ENCODE assay signal across 10 cellular contexts in the genomic region with DNA sequence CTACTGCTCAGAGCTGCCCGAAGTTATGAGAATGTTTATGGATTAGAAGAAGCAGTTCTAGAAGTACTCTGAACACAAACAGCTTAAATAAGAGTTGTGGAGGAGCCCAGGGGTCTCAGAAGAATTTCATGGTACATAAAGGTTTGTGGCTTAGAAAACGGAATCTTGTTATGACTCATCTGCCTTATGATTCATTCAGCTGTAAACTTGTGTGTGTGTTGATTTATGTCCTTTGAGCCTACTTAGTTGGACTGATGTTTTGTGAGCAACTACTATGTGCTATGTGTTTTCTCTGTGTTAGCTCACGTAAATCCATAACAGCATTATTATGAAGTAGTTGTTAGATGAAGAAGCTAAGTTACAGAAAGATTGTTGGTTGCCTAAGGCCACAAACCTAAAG.
DNase-seq lines count a peak whose midpoint lies in the region; ATAC-seq, FAIRE-seq and TF ChIP-seq lines count a peak whose summit lies in the region.
"Had no signal": no experiment of that assay in that cellular context is flagged by ENCODE, and none has a peak within 500 bp of the region (broad histone marks: within the 10 kb centered on the region; RNA-seq: fewer than 3 reads in every experiment).

No MANE protein-coding gene starts in this region.

- intact Hi-C loops in sigmoid colon (cut with DNase I), result no loop called here

- H3K36me3 ChIP-seq in sigmoid colon, result no peaks in the 10 kb centered on the region
- H3K36me3 ChIP-seq: neutrophil had no signal

- peak; percentile 83 for FAIRE-seq in GM12892 (lab: Jason Lieb, UNC)
- FAIRE-seq: colon had no signal

- TF ChIP-seq CTCF in sigmoid colon (IDR thresholded peaks at IDR 0.05), result no peak

- WGBS in sigmoid colon, 2 donors, result 71 to 73% methylated on average over 3 of the region's 3 CpGs

- H3K9me3 ChIP-seq in sigmoid colon, result no peaks in the 10 kb centered on the region
- H3K9me3 ChIP-seq: neutrophil had no signal

- peak; percentile 79 for ATAC-seq in GM21825 (IDR thresholded peaks at IDR 0.05; ENCODE audit: unreplicated experiment)

- TF ChIP-seq POLR2A in GM12892 (IDR thresholded peaks at IDR 0.05; ENCODE audit: low read depth, low read length), result no peak
- no peak for TF ChIP-seq POLR2A in sigmoid colon (IDR thresholded peaks at IDR 0.05)

- H3K27me3 ChIP-seq in sigmoid colon, result no peaks in the 10 kb centered on the region
- H3K27me3 ChIP-seq: neutrophil had no signal

- DNase-seq in GM12892 (ENCODE audit: insufficient read length) (no peak), HS-5 (ENCODE audit: low read depth) (peak; percentile 87), fibroblast of gingiva (ENCODE audit: low read depth) (peak; percentile 21), NCI-H2081 treated with DMSO at 0.1 percent for 48 hours (lab: John Stamatoyannopoulos, UW) (no peak), SIG-M5 (lab: John Stamatoyannopoulos, UW) (no peak), sigmoid colon (no peak)
- DNase-seq in activated CD4-positive, alpha-beta T cell treated with anti-CD3 and anti-CD28 coated beads, Interleukin-2, amount 50 U/mL, for 1 hour, result no peak

- no peak overlapping the region for H3K27ac ChIP-seq in sigmoid colon
- H3K27ac ChIP-seq: neutrophil had no signal

- H3K4me1 ChIP-seq in sigmoid colon, result peaks cover 0 to 11% (median 0%) of the 10 kb centered on the region in 4 donors

- no peak overlapping the region for H3K4me3 ChIP-seq in sigmoid colon

- no peak for TF ChIP-seq EP300 in sigmoid colon (IDR thresholded peaks at IDR 0.05)

Comparison
In these comparisons a context has a peak if more than half of its experiments do, and no peak if none do; other contexts are left out.
1. DNase-seq: peak in HS-5 (single experiment) and fibroblast of gingiva (single experiment); none in GM12892 (single experiment), activated CD4-positive, alpha-beta T cell treated with anti-CD3 and anti-CD28 coated beads, Interleukin-2, amount 50 U/mL, for 1 hour (single experiment), NCI-H2081 treated with DMSO at 0.1 percent for 48 hours (single experiment), SIG-M5 (single experiment) and sigmoid colon (single experiment).